8 cellular contexts compared by ENCODE assay signal in genomic region chr1:144461136-144461759, GRCh38. TPM values are rescaled to one million over a fixed set of nuclear protein-coding genes. Genes with fewer than 3 reads are reported as not detected.
A peak's percentile ranks its signal among the peaks of the same experiment; 100 is the strongest.
DNase-seq lines count a peak whose midpoint lies in the region; ATAC-seq and TF ChIP-seq lines count a peak whose summit lies in the region.
"Not testable (repeated sequence)": the region's sequence is repeated elsewhere in the genome, so short reads cannot be mapped to it uniquely, and the experiment has no call there.

Gene NBPF15, minus strand, starts transcription at chr1:144461669. Its CDS starts 21,666 bp downstream, at chr1:144440003.

- not testable (repeated sequence) for H3K4me1 Mint-ChIP-seq in CD4-positive, alpha-beta T cell (ENCODE audit: low read depth); activated T-helper 1 cell treated with anti-CD3 and anti-CD28 coated beads, Interleukin-12 subunit alpha, Interleukin-12 subunit beta, Interleukin-2, Interleukin-4 antibody, amounts not matched to agents 30 ng/mL and 10 ng/mL and 1 ng/mL, durations not matched to agents 14 hours and 24 hours and 36 hours (ENCODE audit: low read depth)

- TF ChIP-seq POLR2A in erythroblast (IDR thresholded peaks at IDR 0.05; ENCODE audit: low read length): not testable (repeated sequence)

- peak within 1 kb of the TSS; percentile 96 for H3K4me3 Mint-ChIP-seq in CD4-positive, alpha-beta T cell
- H3K4me3 Mint-ChIP-seq in activated T-helper 1 cell treated with anti-CD3 and anti-CD28 coated beads, Interleukin-12 subunit alpha, Interleukin-12 subunit beta, Interleukin-2, Interleukin-4 antibody, amounts not matched to agents 30 ng/mL and 10 ng/mL and 1 ng/mL, durations not matched to agents 14 hours and 24 hours and 36 hours: peak within 1 kb of the TSS; percentile 96

- H3K27ac Mint-ChIP-seq in CD4-positive, alpha-beta T cell: peak within 1 kb of the TSS; percentile 93
- H3K27ac Mint-ChIP-seq in activated T-helper 1 cell treated with anti-CD3 and anti-CD28 coated beads, Interleukin-12 subunit alpha, Interleukin-12 subunit beta, Interleukin-2, Interleukin-4 antibody, amounts not matched to agents 30 ng/mL and 10 ng/mL and 1 ng/mL, durations not matched to agents 14 hours and 24 hours and 36 hours: peak within 1 kb of the TSS; percentile 82

- POLR2A ChIA-PET in CD4-positive, alpha-beta T cell (lab: Charles Lee): not testable (repeated sequence)

- not testable (repeated sequence) for H3K27ac ChIP-seq in CD4-positive, alpha-beta T cell (ENCODE audit: low read depth, low read length); HL-60 (replicated peaks)

- not testable (repeated sequence) for TF ChIP-seq CTCF in CD4-positive, alpha-beta T cell (IDR thresholded peaks at IDR 0.05); HL-60 (IDR thresholded peaks at IDR 0.05; ENCODE audit: insufficient read depth, low read length)

- intact Hi-C loops in CD4-positive, alpha-beta T cell (cut with DNase I, micrococcal nuclease); activated T-helper 1 cell treated with anti-CD3 and anti-CD28 coated beads, Interleukin-12 subunit alpha, Interleukin-12 subunit beta, Interleukin-2, Interleukin-4 antibody, amounts not matched to agents 30 ng/mL and 10 ng/mL and 1 ng/mL, durations not matched to agents 14 hours and 24 hours and 36 hours (cut with micrococcal nuclease): not testable (repeated sequence)

- not testable (repeated sequence) for H3K9me3 Mint-ChIP-seq in CD4-positive, alpha-beta T cell; activated T-helper 1 cell treated with anti-CD3 and anti-CD28 coated beads, Interleukin-12 subunit alpha, Interleukin-12 subunit beta, Interleukin-2, Interleukin-4 antibody, amounts not matched to agents 30 ng/mL and 10 ng/mL and 1 ng/mL, durations not matched to agents 14 hours and 24 hours and 36 hours

- peaks cover 14% of the 10 kb centered on the region for H3K36me3 Mint-ChIP-seq in CD4-positive, alpha-beta T cell (ENCODE audit: low read depth)
- not testable (repeated sequence) for H3K36me3 Mint-ChIP-seq in activated T-helper 1 cell treated with anti-CD3 and anti-CD28 coated beads, Interleukin-12 subunit alpha, Interleukin-12 subunit beta, Interleukin-2, Interleukin-4 antibody, amounts not matched to agents 30 ng/mL and 10 ng/mL and 1 ng/mL, durations not matched to agents 14 hours and 24 hours and 36 hours (ENCODE audit: low read depth)

- peak within 1 kb of the TSS; percentile 51 for H3K4me3 ChIP-seq in HL-60 (replicated peaks; ENCODE audit: insufficient read depth, low read length)

- not testable (repeated sequence) for H3K27me3 Mint-ChIP-seq in CD4-positive, alpha-beta T cell; activated T-helper 1 cell treated with anti-CD3 and anti-CD28 coated beads, Interleukin-12 subunit alpha, Interleukin-12 subunit beta, Interleukin-2, Interleukin-4 antibody, amounts not matched to agents 30 ng/mL and 10 ng/mL and 1 ng/mL, durations not matched to agents 14 hours and 24 hours and 36 hours (ENCODE audit: insufficient read depth)

- DNase-seq in CD4-positive, alpha-beta T cell: peak; percentile 17 to 73 (median 64)
- peak; percentile 0 to 28 for DNase-seq in HL-60 (ENCODE audit: low read depth in 1 of 2, low spot score in 1 of 2)
- DNase-seq in RPMI7951 (ENCODE audit: low read depth): peak; percentile 49
- DNase-seq in activated T-helper 1 cell treated with anti-CD3 and anti-CD28 coated beads, Interleukin-12 subunit alpha, Interleukin-12 subunit beta, Interleukin-2, Interleukin-4 antibody, amounts not matched to agents 30 ng/mL and 10 ng/mL and 1 ng/mL, durations not matched to agents 14 hours and 24 hours and 36 hours (ENCODE audit: low spot score): peak; percentile 73
- DNase-seq in erythroblast (lab: John Stamatoyannopoulos, UW): peak; percentile 29 to 50
- peak; percentile 3 for DNase-seq in middle frontal gyrus (ENCODE audit: extremely low spot score, low spot score)
- peak; percentile 49 for DNase-seq in stimulated activated CD8-positive, alpha-beta memory T cell treated with anti-CD3 and anti-CD28 coated beads, Interleukin-12 subunit alpha, Interleukin-12 subunit beta, amount 100 ng/mL, for 1 hour (ENCODE audit: low read depth)

- ATAC-seq in CD4-positive, alpha-beta T cell (ENCODE audit: poor library complexity): peak; percentile 96
- ATAC-seq in GM21515 (IDR thresholded peaks at IDR 0.05; ENCODE audit: unreplicated experiment): peak; percentile 95

- CTCF ChIA-PET in CD4-positive, alpha-beta T cell (lab: Charles Lee): not testable (repeated sequence)

- H3K9me3 ChIP-seq in CD4-positive, alpha-beta T cell (ENCODE audit: control insufficient read depth, low read length): not testable (repeated sequence)

- H3K27me3 ChIP-seq in CD4-positive, alpha-beta T cell (ENCODE audit: control insufficient read depth, insufficient read depth, low read length); HL-60 (ENCODE audit: insufficient read depth, poor library complexity, severe bottlenecking): not testable (repeated sequence)

RNA-seq across cellular contexts. Expression of gene NBPF15, which starts in this region (rescaled TPM):
- total RNA-seq in CD4-positive, alpha-beta T cell: 10 to 100 TPM; 85.3 to 89.5 TPM
- total RNA-seq in RPMI7951 (2014; rRNA removed; shearing (Covaris generic)): 13.0 and 15.0 TPM in 2 replicates
- 30.6 and 31.8 TPM in 2 replicates for total RNA-seq in activated T-helper 1 cell treated with anti-CD3 and anti-CD28 coated beads, Interleukin-12 subunit alpha, Interleukin-12 subunit beta, Interleukin-2, Interleukin-4 antibody, amounts not matched to agents 30 ng/mL and 10 ng/mL and 1 ng/mL, durations not matched to agents 14 hours and 24 hours and 36 hours

Comparison
In these comparisons a context has a peak if more than half of its experiments do, and no peak if none do; other contexts are left out.
1. DNase-seq: peak in every context shown above with its lines; median percentile 73 in activated T-helper 1 cell treated with anti-CD3 and anti-CD28 coated beads, Interleukin-12 subunit alpha, Interleukin-12 subunit beta, Interleukin-2, Interleukin-4 antibody, amounts not matched to agents 30 ng/mL and 10 ng/mL and 1 ng/mL, durations not matched to agents 14 hours and 24 hours and 36 hours; 64 in CD4-positive, alpha-beta T cell; 49 in RPMI7951; 49 in stimulated activated CD8-positive, alpha-beta memory T cell treated with anti-CD3 and anti-CD28 coated beads, Interleukin-12 subunit alpha, Interleukin-12 subunit beta, amount 100 ng/mL, for 1 hour; 40 in erythroblast; 14 in HL-60; 3 in middle frontal gyrus.